Comparison of ENCODE assay signal across 8 cellular contexts in the genomic region with DNA sequence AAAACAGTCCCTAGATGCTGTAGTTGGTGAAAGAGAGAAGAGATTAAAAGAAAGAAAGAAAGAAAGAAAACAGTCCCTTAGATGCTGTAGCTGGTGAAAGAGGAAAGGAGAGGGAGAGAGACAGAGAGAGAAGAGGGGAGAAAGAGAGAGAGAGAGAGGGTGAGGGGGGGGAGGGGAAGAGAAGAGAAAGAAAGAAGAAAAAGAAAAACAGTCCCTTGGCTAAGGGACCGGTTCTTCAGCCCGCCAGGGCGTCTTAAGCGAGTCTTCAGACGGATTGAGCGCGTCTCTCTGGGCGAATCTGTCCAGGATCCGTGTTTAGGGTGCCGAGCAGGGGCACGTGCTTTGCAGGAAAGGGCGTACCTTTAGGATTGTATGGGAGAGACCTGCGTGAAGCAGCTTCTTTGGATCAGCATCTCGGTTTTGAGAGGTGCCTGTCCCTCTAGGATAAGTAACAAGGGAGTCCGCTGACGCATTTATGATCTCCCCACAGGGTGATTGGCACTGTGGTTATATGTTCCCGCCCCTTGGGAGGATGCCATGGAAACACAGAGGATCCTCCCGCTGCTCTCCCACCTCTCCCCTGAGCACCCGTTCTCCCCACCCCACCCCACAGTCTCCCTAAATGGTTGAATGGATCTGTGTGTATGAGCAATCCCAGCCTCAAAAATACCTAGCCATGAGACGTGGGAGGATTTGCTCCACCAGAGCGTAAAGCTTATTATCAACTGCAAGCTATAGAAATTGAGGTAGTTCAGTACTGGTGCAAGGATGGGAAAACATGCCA. TPM values are rescaled to one million over a fixed set of nuclear protein-coding genes. Genes with fewer than 3 reads are reported as not detected.
DNase-seq lines count a peak whose midpoint lies in the region; ATAC-seq and TF ChIP-seq lines count a peak whose summit lies in the region.

No MANE protein-coding gene starts in this region.

- no peaks in the 10 kb centered on the region for H3K36me3 ChIP-seq in IMR-90 (ENCODE audit: control insufficient read depth, insufficient read depth, low read length)
- H3K36me3 ChIP-seq in SJSA1: no peaks in the 10 kb centered on the region

- no peak overlapping the region for H2BK20ac ChIP-seq in IMR-90 (ENCODE audit: low read depth, low read length)

- DNase-seq in NCI-H1417 (lab: John Stamatoyannopoulos, UW) (peak; percentile 41 to 72 (median 58)), NCI-H1417 treated with DMSO at 0.1 percent for 48 hours (lab: John Stamatoyannopoulos, UW) (no peak), IMR-90 (peak; percentile 51), SJSA1 (ENCODE audit: low read depth in 1 of 2, low spot score in 2 of 2) (peak; percentile 64 to 75), chondrocyte (ENCODE audit: low spot score) (no peak)
- peak; percentile 74 for DNase-seq in stimulated activated naive B cell treated with anti-CD40 and anti-IgM and Interleukin-4, amounts not matched to agents 10 μg/mL and 1 μg/mL and 100 μg/mL, for 72 hours

- H3K4me1 ChIP-seq in IMR-90 (ENCODE audit: control insufficient read depth, insufficient read depth, low read length) (no peaks in the 10 kb centered on the region), SJSA1 (replicated peaks) (no peaks in the 10 kb centered on the region)

- H2AFZ ChIP-seq in IMR-90 (replicated peaks; ENCODE audit: low read length, poor library complexity): peak overlapping the region; percentile 95

- intact Hi-C loops in IMR-90 (cut with micrococcal nuclease): loop anchor here (5.0 to 10.0 kb wide), 2 partner anchors 34 to 871 kb away; no protein-coding TSS in a partner anchor

- H3K27ac Mint-ChIP-seq in chondrocyte (ENCODE audit: unreplicated experiment): peak overlapping the region; percentile 99
- peak overlapping the region; percentile 99 for H3K27ac Mint-ChIP-seq in stimulated activated naive B cell treated with anti-CD40 and anti-IgM and Interleukin-4, amounts not matched to agents 10 μg/mL and 1 μg/mL and 100 μg/mL, for 72 hours

- H3K4me1 Mint-ChIP-seq in chondrocyte (ENCODE audit: low read depth): peaks cover 16% of the 10 kb centered on the region
- H3K4me1 Mint-ChIP-seq in stimulated activated naive B cell treated with anti-CD40 and anti-IgM and Interleukin-4, amounts not matched to agents 10 μg/mL and 1 μg/mL and 100 μg/mL, for 72 hours: peaks cover 29 to 41% of the 10 kb centered on the region in 2 donors

- peak overlapping the region; percentile 74 for H3K4me2 ChIP-seq in IMR-90 (ENCODE audit: low read depth, low read length)

- TF ChIP-seq RAD21 in IMR-90 (IDR thresholded peaks at IDR 0.05; ENCODE audit: low read length): no peak

- no peak overlapping the region for H3K56ac ChIP-seq in IMR-90 (ENCODE audit: extremely low read depth, insufficient read depth, low read length)

- H3K27ac ChIP-seq in IMR-90 (ENCODE audit: insufficient read depth, low read length): no peak overlapping the region
- H3K27ac ChIP-seq in SJSA1: no peak overlapping the region
- H3K27ac ChIP-seq in layer of hippocampus (ENCODE audit: low read depth, low read length): peak overlapping the region; percentile 97

- in situ Hi-C loops in IMR-90 (cut with MboI; ENCODE audit: low sequenced_read_pairs): no loop called here

- peak overlapping the region; percentile 6 for H3K4ac ChIP-seq in IMR-90 (ENCODE audit: low read depth, low read length)

- no peak for TF ChIP-seq POLR2A in IMR-90 (IDR thresholded peaks at IDR 0.05; ENCODE audit: low read depth, low read length)

- no peak overlapping the region for H2BK15ac ChIP-seq in IMR-90 (ENCODE audit: low read depth, low read length)

- no peaks in the 10 kb centered on the region for H3K36me3 Mint-ChIP-seq in chondrocyte (ENCODE audit: low read depth)
- peaks cover 8 to 12% of the 10 kb centered on the region in 2 donors for H3K36me3 Mint-ChIP-seq in stimulated activated naive B cell treated with anti-CD40 and anti-IgM and Interleukin-4, amounts not matched to agents 10 μg/mL and 1 μg/mL and 100 μg/mL, for 72 hours

- H3K14ac ChIP-seq in IMR-90 (replicated peaks; ENCODE audit: low read depth, low read length): peak overlapping the region; percentile 38; the same call in 1 of the 2 replicates

- no peak overlapping the region for H2BK5ac ChIP-seq in IMR-90 (ENCODE audit: low read depth, low read length, poor library complexity, severe bottlenecking)

- H3K9ac ChIP-seq in IMR-90 (ENCODE audit: low read depth, low read length): peak overlapping the region; percentile 15

- no peak for ATAC-seq in IMR-90 (ENCODE audit: low read depth)
- peak; percentile 33 to 39 for ATAC-seq in stimulated activated naive B cell treated with anti-CD40 and anti-IgM and Interleukin-4, amounts not matched to agents 10 μg/mL and 1 μg/mL and 100 μg/mL, for 72 hours (replicated peaks)
- no peak for ATAC-seq in GM18517 (IDR thresholded peaks at IDR 0.05; ENCODE audit: unreplicated experiment)

- H3K23ac ChIP-seq in IMR-90 (ENCODE audit: low read depth, low read length): peak overlapping the region; percentile 50; the same call in 1 of the 2 replicates

- no peaks in the 10 kb centered on the region for H3K9me3 Mint-ChIP-seq in chondrocyte (ENCODE audit: low read depth)
- H3K9me3 Mint-ChIP-seq in stimulated activated naive B cell treated with anti-CD40 and anti-IgM and Interleukin-4, amounts not matched to agents 10 μg/mL and 1 μg/mL and 100 μg/mL, for 72 hours: peaks cover 0 to 3% of the 10 kb centered on the region in 2 donors

- POLR2A ChIA-PET in IMR-90 (lab: Charles Lee; ENCODE audit: unreplicated experiment): interaction anchor here (0.5 kb wide), 1 partner anchor 17 kb away, joined by 8 read pairs; a partner anchor contains a TSS

- H4K20me1 ChIP-seq in IMR-90 (ENCODE audit: insufficient read depth, low read length): peaks cover 3% of the 10 kb centered on the region

- H3K4me3 ChIP-seq in IMR-90 (ENCODE audit: insufficient read depth, low read depth, low read length) (peak overlapping the region; percentile 66), SJSA1 (peak overlapping the region; percentile 68)

- H3K9me1 ChIP-seq in IMR-90 (ENCODE audit: insufficient read depth, low read length): peaks cover 8% of the 10 kb centered on the region; the same call in 1 of the 2 replicates

- H2AK5ac ChIP-seq in IMR-90 (ENCODE audit: low read depth, low read length): peak overlapping the region; percentile 23; the same call in 1 of the 2 replicates

- H3K27me3 Mint-ChIP-seq in chondrocyte (ENCODE audit: low read depth): no peaks in the 10 kb centered on the region
- peaks cover 7 to 8% of the 10 kb centered on the region in 2 donors for H3K27me3 Mint-ChIP-seq in stimulated activated naive B cell treated with anti-CD40 and anti-IgM and Interleukin-4, amounts not matched to agents 10 μg/mL and 1 μg/mL and 100 μg/mL, for 72 hours

- peak overlapping the region; percentile 86 for H3K4me3 Mint-ChIP-seq in chondrocyte (ENCODE audit: unreplicated experiment)
- peak overlapping the region; percentile 90 to 97 for H3K4me3 Mint-ChIP-seq in stimulated activated naive B cell treated with anti-CD40 and anti-IgM and Interleukin-4, amounts not matched to agents 10 μg/mL and 1 μg/mL and 100 μg/mL, for 72 hours

- peak overlapping the region; percentile 17; the same call in 1 of the 2 replicates for H2BK120ac ChIP-seq in IMR-90 (ENCODE audit: low read depth, low read length)

- WGBS in IMR-90 (ENCODE audit: extremely low coverage in 2 of 2, insufficient read length in 1 of 2), 2 experiments: 13% methylated on average over 3 of the region's 21 CpGs; no CpG with 5 or more reads in 1 of the 2 experiments

- H2AK9ac ChIP-seq in IMR-90 (replicated peaks; ENCODE audit: low read depth, low read length, poor library complexity): no peak overlapping the region

- H3K27me3 ChIP-seq in IMR-90 (ENCODE audit: control insufficient read depth, insufficient read depth, low read length) (no peaks in the 10 kb centered on the region), SJSA1 (replicated peaks) (no peaks in the 10 kb centered on the region), layer of hippocampus (ENCODE audit: control insufficient read depth, insufficient read depth, low read length) (no peaks in the 10 kb centered on the region)

- H3K79me1 ChIP-seq in IMR-90 (ENCODE audit: low read depth in 1 of 2, low read length in 2 of 2): no peaks in the 10 kb centered on the region

- dilution Hi-C loops in IMR-90 (cut with HindIII; ENCODE audit: low sequenced_read_pairs, unreplicated experiment): no loop called here

- 0 out of 2 replicates have a peak overlapping the region, but pooled peaks have one; percentile 5 for H4K5ac ChIP-seq in IMR-90 (ENCODE audit: low read depth, low read length)

- CTCF ChIA-PET in IMR-90 (lab: Yijun Ruan, JAX): no interaction called here

- peak overlapping the region; percentile 7 to 86; a peak in 3 of 4 replicates for H4K8ac ChIP-seq in IMR-90 (ENCODE audit: low read depth in 2 of 2, low read length in 2 of 2)

- no peaks in the 10 kb centered on the region for H3K9me3 ChIP-seq in IMR-90 (ENCODE audit: control insufficient read depth, insufficient read depth, low read length)
- no peaks in the 10 kb centered on the region for H3K9me3 ChIP-seq in SJSA1 (replicated peaks)

- 0 out of 2 replicates have a peak overlapping the region, but pooled peaks have one; percentile 31 for H4K91ac ChIP-seq in IMR-90 (ENCODE audit: insufficient read depth, low read depth, low read length)

- no TSS peak for BruUV-seq in IMR-90 (replicated peaks; lab: Mats Ljungman, UMichigan)

- no peak overlapping the region for H3K18ac ChIP-seq in IMR-90 (ENCODE audit: low read depth, low read length)

- no peak for TF ChIP-seq CTCF in IMR-90 (conservative IDR thresholded peaks at IDR 0.05; ENCODE audit: low read depth, low read length)
- no peak for TF ChIP-seq CTCF in chondrocyte (IDR thresholded peaks at IDR 0.05)

TF ChIP-seq in IMR-90, 13 proteins besides CTCF, POLR2A, EP300 and RAD21 (continues in another document):
- TF ChIP-seq MXI1 (IDR thresholded peaks at IDR 0.05; ENCODE audit: borderline replicate concordance, low read depth, low read length): no peak

RNA-seq across cellular contexts. Expression of a gene that starts 16.7 kb away (rescaled TPM):
- total RNA-seq in IMR-90 (2012; rRNA removed) (0.18 and 0.56 TPM in 2 replicates), chondrocyte (not detected in 3 replicates)
- 0.65 and 0.79 TPM in 2 replicates for polyA plus RNA-seq in IMR-90 (2012; rRNA removed)
- 0.19 and 0.34 TPM in 2 replicates for polyA plus RNA-seq in IMR-90 (2012; cell fraction: cytosol; rRNA removed)
- 0.08 and 0.29 TPM in 2 replicates for polyA plus RNA-seq in IMR-90 (2012; cell fraction: nucleus; rRNA removed; ENCODE audit: low replicate concordance)
- total RNA-seq in SJSA1 (2014; rRNA removed; shearing (Covaris generic)): not detected in 2 replicates

RNA-seq across cellular contexts. Expression of a gene that starts 16.8 kb away (rescaled TPM):
- 1.1 TPM in 2 replicates for total RNA-seq in IMR-90 (2012; rRNA removed)
- 1.2 and 1.4 TPM in 2 replicates for polyA plus RNA-seq in IMR-90 (2012; rRNA removed)
- polyA plus RNA-seq in IMR-90 (2012; cell fraction: cytosol; rRNA removed): 1.1 and 1.4 TPM in 2 replicates
- polyA plus RNA-seq in IMR-90 (2012; cell fraction: nucleus; rRNA removed; ENCODE audit: low replicate concordance): 0.33 and 0.96 TPM in 2 replicates
- total RNA-seq in SJSA1 (2014; rRNA removed; shearing (Covaris generic)): not detected in 2 replicates
- not detected in 3 replicates for total RNA-seq in chondrocyte

RNA-seq across cellular contexts. Expression of a gene that starts 36.9 kb away (rescaled TPM):
- total RNA-seq in IMR-90 (2012; rRNA removed) (under 0.01 TPM in 2 replicates), chondrocyte (0.36 TPM in 1 of 3 replicates, not detected in the others)
- polyA plus RNA-seq in IMR-90 (2012; rRNA removed): 0.48 and 0.56 TPM in 2 replicates
- polyA plus RNA-seq in IMR-90 (2012; cell fraction: cytosol; rRNA removed): 0.22 and 0.71 TPM in 2 replicates
- polyA plus RNA-seq in IMR-90 (2012; cell fraction: nucleus; rRNA removed; ENCODE audit: low replicate concordance): 0.17 and 0.62 TPM in 2 replicates
- 0.39 TPM in 1 of 2 replicates, not detected in the other for total RNA-seq in SJSA1 (2014; rRNA removed; shearing (Covaris generic))

Comparison
In these comparisons a context has a peak if more than half of its experiments do, and no peak if none do; other contexts are left out.
1. DNase-seq: peak in NCI-H1417 (3 of 3), IMR-90 (single experiment), SJSA1 (2 of 2) and stimulated activated naive B cell treated with anti-CD40 and anti-IgM and Interleukin-4, amounts not matched to agents 10 μg/mL and 1 μg/mL and 100 μg/mL, for 72 hours (single experiment); none in NCI-H1417 treated with DMSO at 0.1 percent for 48 hours (single experiment) and chondrocyte (single experiment).
2. ATAC-seq: peak in stimulated activated naive B cell treated with anti-CD40 and anti-IgM and Interleukin-4, amounts not matched to agents 10 μg/mL and 1 μg/mL and 100 μg/mL, for 72 hours (2 of 2); none in IMR-90 (single experiment) and GM18517 (single experiment).